1 cellular context compared by ENCODE assay signal in genomic region chr16:49399594-49400364, GRCh38.
A peak's percentile ranks its signal among the peaks of the same experiment; 100 is the strongest.
TF ChIP-seq lines count a peak whose summit lies in the region.

No MANE protein-coding gene starts in this region.

TF ChIP-seq in GM12878, 131 proteins besides CTCF, POLR2A, EP300 and RAD21 (continued from another document and continues in another):
- TF ChIP-seq, protein P1, sequence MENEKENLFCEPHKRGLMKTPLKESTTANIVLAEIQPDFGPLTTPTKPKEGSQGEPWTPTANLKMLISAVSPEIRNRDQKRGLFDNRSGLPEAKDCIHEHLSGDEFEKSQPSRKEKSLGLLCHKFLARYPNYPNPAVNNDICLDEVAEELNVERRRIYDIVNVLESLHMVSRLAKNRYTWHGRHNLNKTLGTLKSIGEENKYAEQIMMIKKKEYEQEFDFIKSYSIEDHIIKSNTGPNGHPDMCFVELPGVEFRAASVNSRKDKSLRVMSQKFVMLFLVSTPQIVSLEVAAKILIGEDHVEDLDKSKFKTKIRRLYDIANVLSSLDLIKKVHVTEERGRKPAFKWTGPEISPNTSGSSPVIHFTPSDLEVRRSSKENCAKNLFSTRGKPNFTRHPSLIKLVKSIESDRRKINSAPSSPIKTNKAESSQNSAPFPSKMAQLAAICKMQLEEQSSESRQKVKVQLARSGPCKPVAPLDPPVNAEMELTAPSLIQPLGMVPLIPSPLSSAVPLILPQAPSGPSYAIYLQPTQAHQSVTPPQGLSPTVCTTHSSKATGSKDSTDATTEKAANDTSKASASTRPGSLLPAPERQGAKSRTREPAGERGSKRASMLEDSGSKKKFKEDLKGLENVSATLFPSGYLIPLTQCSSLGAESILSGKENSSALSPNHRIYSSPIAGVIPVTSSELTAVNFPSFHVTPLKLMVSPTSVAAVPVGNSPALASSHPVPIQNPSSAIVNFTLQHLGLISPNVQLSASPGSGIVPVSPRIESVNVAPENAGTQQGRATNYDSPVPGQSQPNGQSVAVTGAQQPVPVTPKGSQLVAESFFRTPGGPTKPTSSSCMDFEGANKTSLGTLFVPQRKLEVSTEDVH (IDR thresholded peaks at IDR 0.05; ENCODE audit: low read depth, partially characterized antibody): no peak
- no peak for TF ChIP-seq RFX5 (IDR thresholded peaks at IDR 0.05; ENCODE audit: low read depth, low read length)
- TF ChIP-seq IKZF1 (conservative IDR thresholded peaks at IDR 0.05): peak; percentile 40; the same call in 1 of the 2 replicates
- TF ChIP-seq REST (IDR thresholded peaks at IDR 0.05; ENCODE audit: low read depth, low read length): no peak
- TF ChIP-seq IRF4 (IDR thresholded peaks at IDR 0.05; ENCODE audit: low read depth, low read length): peak; percentile 90
- peak; percentile 75 for TF ChIP-seq BCL11A (IDR thresholded peaks at IDR 0.05; ENCODE audit: low read depth, low read length)
- no peak for TF ChIP-seq JUNB (IDR thresholded peaks at IDR 0.05)
- 0 out of 2 replicates have a peak, but pooled peaks have one; percentile 39 for TF ChIP-seq NR2F1 (conservative IDR thresholded peaks at IDR 0.05)
- TF ChIP-seq HSF1 (IDR thresholded peaks at IDR 0.05; ENCODE audit: low read depth, low read length): no peak
- no peak for TF ChIP-seq MYB (IDR thresholded peaks at IDR 0.05; ENCODE audit: borderline replicate concordance, low read depth, low read length)
- TF ChIP-seq PML (IDR thresholded peaks at IDR 0.05; ENCODE audit: low read length): no peak
- TF ChIP-seq ZNF274 (IDR thresholded peaks at IDR 0.05; ENCODE audit: insufficient read depth, insufficient read length): no peak
- no peak for TF ChIP-seq HDAC2 (IDR thresholded peaks at IDR 0.05)
- no peak for TF ChIP-seq TCF7 (IDR thresholded peaks at IDR 0.05; ENCODE audit: borderline replicate concordance)
- TF ChIP-seq PAX5 (IDR thresholded peaks at IDR 0.05; ENCODE audit: borderline replicate concordance, low read depth, low read length): peak; percentile 76; the same call in 1 of the 2 replicates
- TF ChIP-seq, protein P2, sequence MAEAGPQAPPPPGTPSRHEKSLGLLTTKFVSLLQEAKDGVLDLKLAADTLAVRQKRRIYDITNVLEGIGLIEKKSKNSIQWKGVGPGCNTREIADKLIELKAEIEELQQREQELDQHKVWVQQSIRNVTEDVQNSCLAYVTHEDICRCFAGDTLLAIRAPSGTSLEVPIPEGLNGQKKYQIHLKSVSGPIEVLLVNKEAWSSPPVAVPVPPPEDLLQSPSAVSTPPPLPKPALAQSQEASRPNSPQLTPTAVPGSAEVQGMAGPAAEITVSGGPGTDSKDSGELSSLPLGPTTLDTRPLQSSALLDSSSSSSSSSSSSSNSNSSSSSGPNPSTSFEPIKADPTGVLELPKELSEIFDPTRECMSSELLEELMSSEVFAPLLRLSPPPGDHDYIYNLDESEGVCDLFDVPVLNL (IDR thresholded peaks at IDR 0.05; ENCODE audit: low read depth, low read length): no peak
- TF ChIP-seq ETV6 (conservative IDR thresholded peaks at IDR 0.05 in 1 of 2, IDR thresholded peaks at IDR 0.05 in 1 of 2; ENCODE audit: borderline replicate concordance in 1 of 2, low read depth in 1 of 2): no peak
- peak; percentile 95; the same call in 2 of the 3 replicates for TF ChIP-seq POU2F2 (IDR thresholded peaks at IDR 0.05; ENCODE audit: borderline replicate concordance, low read depth, low read length)
- no peak for TF ChIP-seq CHD2 (IDR thresholded peaks at IDR 0.05; ENCODE audit: borderline replicate concordance, low read depth, low read length)
- peak; percentile 30; the same call in 1 of the 2 replicates for TF ChIP-seq CREM (IDR thresholded peaks at IDR 0.05; ENCODE audit: low read depth)
- no peak for TF ChIP-seq SMAD1 (IDR thresholded peaks at IDR 0.05; ENCODE audit: low read depth, partially characterized antibody)
- no peak for TF ChIP-seq ZNF687 (IDR thresholded peaks at IDR 0.05)
- no peak for TF ChIP-seq ZBTB33 (IDR thresholded peaks at IDR 0.05)
- no peak for TF ChIP-seq GATAD2B (conservative IDR thresholded peaks at IDR 0.05; ENCODE audit: low read depth)
- no peak for TF ChIP-seq SIX5 (IDR thresholded peaks at IDR 0.05; ENCODE audit: low read depth, low read length, severe bottlenecking)
- TF ChIP-seq, protein P3, sequence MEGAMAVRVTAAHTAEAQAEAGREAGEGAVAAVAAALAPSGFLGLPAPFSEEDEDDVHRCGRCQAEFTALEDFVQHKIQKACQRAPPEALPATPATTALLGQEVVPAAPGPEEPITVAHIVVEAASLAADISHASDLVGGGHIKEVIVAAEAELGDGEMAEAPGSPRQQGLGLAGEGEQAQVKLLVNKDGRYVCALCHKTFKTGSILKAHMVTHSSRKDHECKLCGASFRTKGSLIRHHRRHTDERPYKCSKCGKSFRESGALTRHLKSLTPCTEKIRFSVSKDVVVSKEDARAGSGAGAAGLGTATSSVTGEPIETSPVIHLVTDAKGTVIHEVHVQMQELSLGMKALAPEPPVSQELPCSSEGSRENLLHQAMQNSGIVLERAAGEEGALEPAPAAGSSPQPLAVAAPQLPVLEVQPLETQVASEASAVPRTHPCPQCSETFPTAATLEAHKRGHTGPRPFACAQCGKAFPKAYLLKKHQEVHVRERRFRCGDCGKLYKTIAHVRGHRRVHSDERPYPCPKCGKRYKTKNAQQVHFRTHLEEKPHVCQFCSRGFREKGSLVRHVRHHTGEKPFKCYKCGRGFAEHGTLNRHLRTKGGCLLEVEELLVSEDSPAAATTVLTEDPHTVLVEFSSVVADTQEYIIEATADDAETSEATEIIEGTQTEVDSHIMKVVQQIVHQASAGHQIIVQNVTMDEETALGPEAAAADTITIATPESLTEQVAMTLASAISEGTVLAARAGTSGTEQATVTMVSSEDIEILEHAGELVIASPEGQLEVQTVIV (IDR thresholded peaks at IDR 0.05; ENCODE audit: borderline replicate concordance, partially characterized antibody): no peak
- peak; percentile 69 for TF ChIP-seq NFIC (IDR thresholded peaks at IDR 0.05; ENCODE audit: low read depth, low read length)
- TF ChIP-seq HDGF (IDR thresholded peaks at IDR 0.05): no peak
- no peak for TF ChIP-seq HCFC1 (IDR thresholded peaks at IDR 0.05; ENCODE audit: low read length)
- TF ChIP-seq FOXK2 (IDR thresholded peaks at IDR 0.05): no peak
- TF ChIP-seq MLLT1 (IDR thresholded peaks at IDR 0.05): no peak
- TF ChIP-seq, protein P4, sequence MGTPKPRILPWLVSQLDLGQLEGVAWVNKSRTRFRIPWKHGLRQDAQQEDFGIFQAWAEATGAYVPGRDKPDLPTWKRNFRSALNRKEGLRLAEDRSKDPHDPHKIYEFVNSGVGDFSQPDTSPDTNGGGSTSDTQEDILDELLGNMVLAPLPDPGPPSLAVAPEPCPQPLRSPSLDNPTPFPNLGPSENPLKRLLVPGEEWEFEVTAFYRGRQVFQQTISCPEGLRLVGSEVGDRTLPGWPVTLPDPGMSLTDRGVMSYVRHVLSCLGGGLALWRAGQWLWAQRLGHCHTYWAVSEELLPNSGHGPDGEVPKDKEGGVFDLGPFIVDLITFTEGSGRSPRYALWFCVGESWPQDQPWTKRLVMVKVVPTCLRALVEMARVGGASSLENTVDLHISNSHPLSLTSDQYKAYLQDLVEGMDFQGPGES (IDR thresholded peaks at IDR 0.05): no peak
- no peak for TF ChIP-seq RELA (IDR thresholded peaks at IDR 0.05; ENCODE audit: borderline replicate concordance, partially characterized antibody)
- TF ChIP-seq ZNF384 (IDR thresholded peaks at IDR 0.05; ENCODE audit: borderline replicate concordance, low read depth, low read length): no peak
- no peak for TF ChIP-seq SREBF1 (IDR thresholded peaks at IDR 0.05; ENCODE audit: low read length)
- TF ChIP-seq MAX (IDR thresholded peaks at IDR 0.05; ENCODE audit: low read depth, low read length): no peak
- TF ChIP-seq MEF2B (IDR thresholded peaks at IDR 0.05; ENCODE audit: partially characterized antibody, poor library complexity, severe bottlenecking): no peak
- TF ChIP-seq ZBED1 (IDR thresholded peaks at IDR 0.05; ENCODE audit: borderline replicate concordance): no peak
- no peak for TF ChIP-seq JUND (IDR thresholded peaks at IDR 0.05; ENCODE audit: low read depth, low read length)
- TF ChIP-seq ZSCAN29 (IDR thresholded peaks at IDR 0.05): no peak
- TF ChIP-seq CHD1 (IDR thresholded peaks at IDR 0.05; ENCODE audit: low read depth, low read length): no peak
- no peak for TF ChIP-seq YY1 (IDR thresholded peaks at IDR 0.05; ENCODE audit: low read depth, low read length)
